ENCODE assay signal across 8 cellular contexts in genomic region chr5:10250804-10251276, GRCh38. TPM values are rescaled to one million over a fixed set of nuclear protein-coding genes. Genes with fewer than 3 reads are reported as not detected.
DNase-seq lines count a peak whose midpoint lies in the region; TF ChIP-seq lines count a peak whose summit lies in the region.

No MANE protein-coding gene starts in this region.

- H4K20me1 ChIP-seq in PC-9 (ENCODE audit: insufficient read depth): peaks cover 52% of the 10 kb centered on the region

- peaks cover 32% of the 10 kb centered on the region; the same call in 1 of the 2 replicates for H3F3A ChIP-seq in PC-9 (ENCODE audit: insufficient read depth, low read depth)

- intact Hi-C loops in PC-9 (cut with micrococcal nuclease; ENCODE audit: unreplicated experiment): loop anchor here (1.0 to 10.0 kb wide), 4 partner anchors 16 to 454 kb away; partner anchors contain the start of gene MARCHF6
- intact Hi-C loops in colonic mucosa (cut with DNase I): no loop called here

- peak overlapping the region; percentile 99 for H3K4me2 ChIP-seq in PC-9

- H3K4me1 ChIP-seq in PC-9 (replicated peaks; ENCODE audit: insufficient read depth) (peaks cover 17% of the 10 kb centered on the region), colonic mucosa (peaks cover 10% of the 10 kb centered on the region)

- peak overlapping the region; percentile 75 for H2AFZ ChIP-seq in PC-9

- H3K27me3 ChIP-seq in PC-9 (ENCODE audit: insufficient read depth, low read depth) (no peaks in the 10 kb centered on the region), colonic mucosa (no peaks in the 10 kb centered on the region)

- H3K27ac ChIP-seq in PC-9 (peak overlapping the region; percentile 91), colonic mucosa (peak overlapping the region; percentile 82)

- H3K4me3 ChIP-seq in PC-9 (peak overlapping the region; percentile 100), colonic mucosa (peak overlapping the region; percentile 72)

- H3K9me2 ChIP-seq in PC-9 (ENCODE audit: insufficient read depth): no peaks in the 10 kb centered on the region

- CTCF ChIA-PET in PC-9 (lab: Charles Lee): no interaction called here

- DNase-seq in EL (peak; percentile 32), HCEC 1CT (peak; percentile 23), PC-9 (no peak), colonic mucosa (no peak), myocyte (ENCODE audit: low read depth) (peak; percentile 13), epidermal melanocyte (ENCODE audit: insufficient read length, low spot score) (no peak), occipital lobe (lab: John Stamatoyannopoulos, UW) (no peak)
- DNase-seq in stimulated activated CD4-positive, alpha-beta T cell treated with anti-CD3 and anti-CD28 coated beads, Interleukin-4, amount 100 ng/mL, for 4 hours: no peak

- H3K9me3 ChIP-seq in PC-9 (ENCODE audit: insufficient read depth, low read depth) (no peaks in the 10 kb centered on the region), colonic mucosa (no peaks in the 10 kb centered on the region)

- peaks cover 72% of the 10 kb centered on the region for H3K79me2 ChIP-seq in PC-9 (ENCODE audit: low read depth)

- TF ChIP-seq CTCF in PC-9 (conservative IDR thresholded peaks at IDR 0.05): no peak
- TF ChIP-seq CTCF in colonic mucosa (IDR thresholded peaks at IDR 0.05): no peak

- POLR2A ChIA-PET in PC-9 (lab: Charles Lee; ENCODE audit: unreplicated experiment): interaction anchor here (0.5 to 0.6 kb wide), 2 partner anchors 22 to 1794 kb away, joined by 3 to 5 read pairs; no protein-coding TSS in a partner anchor

- BruUV-seq in PC-9 (replicated peaks; lab: Mats Ljungman, UMichigan): no TSS peak

- peak overlapping the region; percentile 76 to 89 for H3K9ac ChIP-seq in colonic mucosa (ENCODE audit: low read depth in 2 of 2, low read length in 2 of 2)

- H3K36me3 ChIP-seq in PC-9 (ENCODE audit: low read depth) (peaks cover 38% of the 10 kb centered on the region), colonic mucosa (peaks cover 3% of the 10 kb centered on the region)

RNA-seq across cellular contexts. Expression of gene CCT5, which starts 0.8 kb away (rescaled TPM):
- total RNA-seq in PC-9 (2021) (658 and 831 TPM in 2 replicates), colonic mucosa (100 to 1,000 TPM; 156 to 341 TPM), myocyte (340 and 378 TPM in 2 replicates), occipital lobe (271 TPM)
- polyA plus RNA-seq in myocyte (2012): 222 TPM

RNA-seq across cellular contexts. Expression of gene ATPSCKMT, which starts 1.2 kb away (rescaled TPM):
- 36.4 and 51.4 TPM in 2 replicates for total RNA-seq in PC-9 (2021)
- total RNA-seq in colonic mucosa: 10 to 100 TPM; 11.9 to 28.4 TPM
- 31.4 and 32.8 TPM in 2 replicates for total RNA-seq in myocyte
- 17.3 TPM for polyA plus RNA-seq in myocyte (2012)
- 44.0 TPM for total RNA-seq in occipital lobe

RNA-seq across cellular contexts. Expression of gene CMBL, which starts 56.9 kb away (rescaled TPM):
- total RNA-seq in PC-9 (2021) (286 and 294 TPM in 2 replicates), colonic mucosa (100 to 1,000 TPM; 123 to 186 TPM), myocyte (2.0 TPM in 2 replicates), occipital lobe (3.9 TPM)
- polyA plus RNA-seq in myocyte (2012): 12.7 TPM

Comparison
In these comparisons a context has a peak if more than half of its experiments do, and no peak if none do; other contexts are left out.
1. DNase-seq: peak in EL (single experiment), HCEC 1CT (single experiment) and myocyte (single experiment); none in PC-9 (0 of 2), colonic mucosa (single experiment), epidermal melanocyte (single experiment), stimulated activated CD4-positive, alpha-beta T cell treated with anti-CD3 and anti-CD28 coated beads, Interleukin-4, amount 100 ng/mL, for 4 hours (0 of 2) and occipital lobe (single experiment).
2. RNA of gene CMBL, which starts 56.9 kb away (total RNA-seq): 286 to 294 TPM in PC-9 and 123 to 186 TPM in colonic mucosa; 3.9 TPM in occipital lobe (single experiment) and 2.0 TPM in myocyte; every median in the first group is over 10 times any median in the second.